Comparison of ENCODE assay signal across 9 cellular contexts in the genomic region with DNA sequence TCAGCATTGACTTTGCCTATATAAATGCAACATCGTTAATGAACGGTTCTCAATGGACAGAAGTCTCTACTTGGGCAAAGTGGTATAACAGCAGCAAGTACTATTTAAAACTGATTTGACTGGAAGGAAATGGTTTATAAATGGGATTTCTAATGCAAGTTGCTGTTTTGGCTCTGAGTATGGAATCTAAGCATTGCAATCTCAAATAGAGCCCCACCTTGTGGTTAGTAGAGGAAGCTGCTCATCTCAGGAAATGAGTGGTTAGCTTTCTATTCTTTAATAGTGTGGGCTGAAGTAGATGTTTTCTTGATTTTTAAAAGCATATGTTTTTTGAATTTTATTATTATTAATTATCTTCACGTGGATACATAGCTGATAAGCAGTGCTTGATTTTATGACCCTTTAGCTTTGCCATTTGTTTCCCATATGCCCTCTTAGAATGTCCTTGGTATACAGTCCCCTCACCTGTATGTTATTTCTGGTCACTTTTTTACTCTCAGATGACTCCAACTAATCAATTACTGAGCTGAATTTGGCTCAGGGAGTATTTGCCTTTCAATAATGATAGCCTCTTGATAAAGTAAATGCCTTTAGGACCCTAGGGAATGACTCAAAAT.
A peak's percentile ranks its signal among the peaks of the same experiment; 100 is the strongest.
DNase-seq lines count a peak whose midpoint lies in the region; ATAC-seq and TF ChIP-seq lines count a peak whose summit lies in the region.
"Had no signal": no experiment of that assay in that cellular context is flagged by ENCODE, and none has a peak within 500 bp of the region (broad histone marks: within the 10 kb centered on the region; RNA-seq: fewer than 3 reads in every experiment).

No MANE protein-coding gene starts in this region.

- H3K36me3 ChIP-seq in BE2C (no peaks in the 10 kb centered on the region), hepatocyte (replicated peaks; ENCODE audit: insufficient read depth, low read depth) (no peaks in the 10 kb centered on the region), thoracic aorta (no peaks in the 10 kb centered on the region)
- H3K36me3 ChIP-seq in effector memory CD4-positive, alpha-beta T cell (ENCODE audit: control insufficient read depth, insufficient read depth, low read length) = no peaks in the 10 kb centered on the region

- no peak overlapping the region for H3K27ac ChIP-seq in hepatocyte
- no peak overlapping the region for H3K27ac ChIP-seq in thoracic aorta
- H3K27ac ChIP-seq in effector memory CD4-positive, alpha-beta T cell (ENCODE audit: insufficient read depth, low read length, poor library complexity, severe bottlenecking) = no peak overlapping the region
- H3K27ac ChIP-seq: skin epidermis had no signal

- ATAC-seq in GM18499 (IDR thresholded peaks at IDR 0.05; ENCODE audit: insufficient read depth, unreplicated experiment) (peak; percentile 89), HG02678 (IDR thresholded peaks at IDR 0.05; ENCODE audit: unreplicated experiment) (peak; percentile 86), thoracic aorta (ENCODE audit: insufficient number of reproducible peaks, low FRiP score, low read depth) (no peak)

- no peak overlapping the region for H2AFZ ChIP-seq in hepatocyte

- H3K4me2 ChIP-seq in hepatocyte = no peak overlapping the region

- H3K79me2 ChIP-seq in hepatocyte = no peaks in the 10 kb centered on the region

- TF ChIP-seq CTCF in BE2C (IDR thresholded peaks at IDR 0.05; ENCODE audit: low read depth, low read length) = peak; percentile 73
- peak; percentile 59; the same call in 1 of the 2 replicates for TF ChIP-seq CTCF in WI38 (IDR thresholded peaks at IDR 0.05; ENCODE audit: low read depth, low read length)
- TF ChIP-seq CTCF in hepatocyte (IDR thresholded peaks at IDR 0.05; ENCODE audit: poor library complexity) = peak; percentile 56
- TF ChIP-seq CTCF in thoracic aorta (IDR thresholded peaks at IDR 0.05) = peak; percentile 42

- DNase-seq in BE2C = no peak
- peak; percentile 69 for DNase-seq in NAMALWA (ENCODE audit: low spot score)
- peak; percentile 41 for DNase-seq in hepatocyte (ENCODE audit: low spot score)
- no peak for DNase-seq in thoracic aorta (ENCODE audit: low spot score)
- no peak for DNase-seq in effector memory CD4-positive, alpha-beta T cell

- H3K9me3 ChIP-seq in BE2C = no peaks in the 10 kb centered on the region
- no peaks in the 10 kb centered on the region for H3K9me3 ChIP-seq in hepatocyte (ENCODE audit: low read depth)
- H3K9me3 ChIP-seq in thoracic aorta = no peaks in the 10 kb centered on the region
- peaks cover 3% of the 10 kb centered on the region for H3K9me3 ChIP-seq in effector memory CD4-positive, alpha-beta T cell (ENCODE audit: control insufficient read depth, low read length)

- H3K27me3 ChIP-seq in BE2C = no peaks in the 10 kb centered on the region
- no peaks in the 10 kb centered on the region for H3K27me3 ChIP-seq in hepatocyte
- H3K27me3 ChIP-seq in thoracic aorta (replicated peaks; ENCODE audit: insufficient read depth) = no peaks in the 10 kb centered on the region
- no peaks in the 10 kb centered on the region for H3K27me3 ChIP-seq in effector memory CD4-positive, alpha-beta T cell (replicated peaks; ENCODE audit: control insufficient read depth, insufficient read depth, low read length, poor library complexity, severe bottlenecking)

- H3K4me3 ChIP-seq in BE2C (ENCODE audit: low read depth, low read length) (no peak overlapping the region), WI38 (ENCODE audit: low read depth, low read length) (no peak overlapping the region), hepatocyte (no peak overlapping the region), thoracic aorta (no peak overlapping the region)
- H3K4me3 ChIP-seq in effector memory CD4-positive, alpha-beta T cell (ENCODE audit: insufficient read depth, low read depth, low read length, poor library complexity, severe bottlenecking) = no peak overlapping the region
- H3K4me3 ChIP-seq: skin epidermis had no signal

- H4K20me1 ChIP-seq in hepatocyte (ENCODE audit: insufficient read depth, poor library complexity, severe bottlenecking) = no peaks in the 10 kb centered on the region

- H3K9me2 ChIP-seq in hepatocyte (replicated peaks; ENCODE audit: insufficient read depth) = no peaks in the 10 kb centered on the region

- WGBS in hepatocyte (ENCODE audit: low lambda C conversion rate, missing lambda C conversion rate) = 59% methylated on average over 3 of the region's 3 CpGs

- no peaks in the 10 kb centered on the region for H3K4me1 ChIP-seq in BE2C
- H3K4me1 ChIP-seq in hepatocyte (ENCODE audit: insufficient read depth) = peaks cover 4% of the 10 kb centered on the region
- peaks cover 0 to 9% of the 10 kb centered on the region in 2 donors for H3K4me1 ChIP-seq in thoracic aorta (ENCODE audit: control insufficient read depth in 1 of 2, low read depth in 2 of 2)
- H3K4me1 ChIP-seq in effector memory CD4-positive, alpha-beta T cell (ENCODE audit: control insufficient read depth, insufficient read depth, low read length, poor library complexity, severe bottlenecking) = no peaks in the 10 kb centered on the region

Comparison
In these comparisons a context has a peak if more than half of its experiments do, and no peak if none do; other contexts are left out.
1. DNase-seq: peak in NAMALWA (single experiment) and hepatocyte (single experiment); none in BE2C (single experiment), thoracic aorta (single experiment) and effector memory CD4-positive, alpha-beta T cell (0 of 3).
2. Peak in every context shown above with its lines, with median percentiles within 50 percentile points of each other: CTCF ChIP-seq.